21 cellular contexts compared by ENCODE assay signal in genomic region chr15:34324933-34325332, GRCh38. TPM values are rescaled to one million over a fixed set of nuclear protein-coding genes. Genes with fewer than 3 reads are reported as not detected.
"Had no signal": no experiment of that assay in that cellular context is flagged by ENCODE, and none has a peak within 500 bp of the region (broad histone marks: within the 10 kb centered on the region; RNA-seq: fewer than 3 reads in every experiment).

No MANE protein-coding gene starts in this region.

- H3K27ac ChIP-seq: body of pancreas, esophagus muscularis mucosa, ovary, psoas muscle, upper lobe of right lung had no signal

- H3K27me3 Mint-ChIP-seq: naive thymus-derived CD8-positive, alpha-beta T cell had no signal

- H3K36me3 ChIP-seq: esophagus muscularis mucosa, ovary, upper lobe of right lung had no signal

- H3K27me3 ChIP-seq: body of pancreas, esophagus muscularis mucosa, ovary, upper lobe of right lung had no signal

- H3K36me3 Mint-ChIP-seq: naive thymus-derived CD8-positive, alpha-beta T cell had no signal

- ATAC-seq: activated naive CD4-positive, alpha-beta T cell treated with anti-CD3 and anti-CD28 coated beads, Interleukin-2, amount 50 U/mL, for 72 hours; body of pancreas; mucosa of descending colon; naive thymus-derived CD8-positive, alpha-beta T cell; right cardiac atrium; upper lobe of right lung had no signal

- H3K9me3 ChIP-seq: body of pancreas, esophagus muscularis mucosa, mucosa of descending colon, ovary, psoas muscle, upper lobe of right lung had no signal

- H3K4me3 ChIP-seq: body of pancreas, esophagus muscularis mucosa, mucosa of descending colon, ovary, psoas muscle, upper lobe of right lung had no signal

- H3K9me3 Mint-ChIP-seq: naive thymus-derived CD8-positive, alpha-beta T cell had no signal

- H3K4me1 ChIP-seq: body of pancreas, esophagus muscularis mucosa, upper lobe of right lung had no signal

- DNase-seq: activated CD4-positive, CD25-positive, alpha-beta regulatory T cell; amygdala; body of pancreas; dermis blood vessel endothelial cell; effector memory CD4-positive, alpha-beta T cell; mesenchymal stem cell; mucosa of descending colon; naive thymus-derived CD8-positive, alpha-beta T cell; ovary; psoas muscle; right cardiac atrium; stimulated activated CD4-positive, alpha-beta T cell treated with anti-CD3 and anti-CD28 coated beads, Interleukin-2, amount 100 ng/mL, for 24 hours; SW 1271; upper lobe of right lung had no signal

RNA-seq across cellular contexts. Expression of gene NUTM1, which starts 18.2 kb away (rescaled TPM):
- total RNA-seq: activated naive CD4-positive, alpha-beta T cell treated with anti-CD3 and anti-CD28 coated beads, Interleukin-2, amount 50 U/mL, for 72 hours; body of pancreas; cardiac septum; dermis blood vessel endothelial cell; endothelial cell of umbilical vein; esophagus muscularis mucosa; liver; mucosa of descending colon; naive thymus-derived CD8-positive, alpha-beta T cell; ovary; psoas muscle; right cardiac atrium; skeletal muscle tissue; T-helper 2 cell treated with Interferon-gamma antibody and Interleukin-4, amounts not matched to agents 100 ng/mL and 5 ng/mL, for 36 hours; upper lobe of right lung had no signal
- polyA plus RNA-seq: endothelial cell of umbilical vein; liver; naive thymus-derived CD8-positive, alpha-beta T cell; ovary; right cardiac atrium had no signal
